In the genomic region with DNA sequence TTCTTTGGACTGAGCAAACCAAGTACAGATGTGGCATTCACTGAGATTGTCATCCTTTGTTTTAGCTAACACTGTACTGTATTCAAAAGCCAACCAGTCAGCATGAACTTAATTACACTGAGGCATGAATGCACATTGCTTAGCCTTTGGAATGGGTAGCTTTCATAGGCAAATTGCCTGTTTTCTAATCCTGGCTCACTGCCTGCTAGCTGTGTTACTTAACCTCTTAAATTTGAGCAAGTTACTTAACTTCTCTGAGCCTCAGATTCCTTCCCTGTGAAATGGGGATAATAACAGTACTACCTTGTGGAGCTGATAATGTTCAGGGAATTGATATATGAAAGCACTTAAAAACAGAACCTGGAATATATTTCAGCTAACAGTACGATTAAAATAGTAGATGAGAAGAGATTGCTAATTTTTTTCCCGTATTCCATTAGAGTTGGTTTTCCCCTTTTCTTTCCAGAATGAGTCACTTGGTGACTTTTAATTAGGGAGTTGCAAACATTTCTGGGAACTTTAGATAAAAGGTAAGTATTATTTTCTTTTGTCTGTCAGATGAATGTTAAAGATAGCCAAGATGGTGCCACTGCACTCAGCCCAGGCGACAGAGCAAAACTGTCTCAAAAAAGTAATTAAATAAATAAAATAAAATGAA, we compare ENCODE assay signal across 1 cellular context.
TF ChIP-seq lines count a peak whose summit lies in the region.

No MANE protein-coding gene starts in this region.

TF ChIP-seq in HepG2, 621 proteins besides CTCF, POLR2A, EP300 and RAD21:
- TF ChIP-seq MED13 (CRISPR knock-in tag; IDR thresholded peaks at IDR 0.05) (no peak), TOPORS (CRISPR knock-in tag; IDR thresholded peaks at IDR 0.05) (no peak), ZNF615 (CRISPR knock-in tag; IDR thresholded peaks at IDR 0.05; ENCODE audit: borderline replicate concordance) (no peak)
